In the genomic region with DNA sequence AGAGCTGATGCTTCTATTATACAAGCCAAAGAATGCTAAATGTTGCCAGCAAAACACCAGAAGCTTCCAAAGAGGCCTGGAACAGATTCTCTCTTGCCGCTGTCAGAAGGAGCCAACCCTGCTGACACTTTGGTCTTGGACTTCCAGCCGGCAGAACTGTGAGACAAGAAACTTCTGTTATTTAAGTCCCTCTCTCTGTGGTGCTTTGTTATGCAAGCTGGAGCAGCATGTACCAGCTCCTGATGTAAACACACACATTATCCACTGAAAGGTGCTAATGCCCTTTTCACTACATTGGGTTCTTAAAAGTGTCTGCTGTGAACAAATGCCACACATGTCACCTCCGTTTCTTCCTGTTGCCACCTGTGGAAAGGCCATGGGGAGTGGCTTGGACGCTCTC, we compare ENCODE assay signal across 34 cellular contexts. TPM values are rescaled to one million over a fixed set of nuclear protein-coding genes. Genes with fewer than 3 reads are reported as not detected.
"Had no signal": no experiment of that assay in that cellular context is flagged by ENCODE, and none has a peak within 500 bp of the region (broad histone marks: within the 10 kb centered on the region; RNA-seq: fewer than 3 reads in every experiment).

No MANE protein-coding gene starts in this region.

- H3K27ac ChIP-seq: brain microvascular endothelial cell, coronary artery, epithelial cell of prostate, esophagus squamous epithelium, gastroesophageal sphincter had no signal

- FAIRE-seq: astrocyte, bronchial epithelial cell, endometrium, endothelial cell of umbilical vein had no signal

- DNase-seq: activated CD4-positive, alpha-beta memory T cell treated with anti-CD3 and anti-CD28 coated beads, Interleukin-2, amount 10 ng/mL, durations not matched to agents 7 days and 5 days; activated CD4-positive, alpha-beta T cell treated with anti-CD3 and anti-CD28 coated beads for 1 hour; activated CD4-positive, alpha-beta T cell treated with anti-CD3 and anti-CD28 coated beads for 4 hours; activated CD4-positive, alpha-beta T cell treated with anti-CD3 and anti-CD28 coated beads, Interleukin-2, amount 10 ng/mL, durations not matched to agents 7 days and 5 days; activated CD4-positive, alpha-beta T cell treated with anti-CD3 and anti-CD28 coated beads, Interleukin-2, amount 50 U/mL, for 4 hours; activated CD8-positive, alpha-beta memory T cell treated with anti-CD3 and anti-CD28 coated beads, Interleukin-2, amount 50 U/mL, for 48 hours; activated effector memory CD4-positive, alpha-beta T cell treated with Interleukin-2 at 50 U/mL for 16 hours; activated gamma-delta T cell treated with Interleukin-2 at 50 U/mL for 16 hours; activated naive CD4-positive, alpha-beta T cell treated with anti-CD3 and anti-CD28 coated beads, Interleukin-2, amount 50 U/mL, for 16 hours; activated naive CD4-positive, alpha-beta T cell treated with Interleukin-2 at 50 U/mL for 16 hours; activated T-cell treated with anti-CD3 and anti-CD28 coated beads for 4 hours; activated T-cell treated with anti-CD3 and anti-CD28 coated beads, Interleukin-2, amount 50 U/mL, for 24 hours; amniotic stem cell; anterior cingulate cortex; brain microvascular endothelial cell; dermis blood vessel endothelial cell; effector CD4-positive, alpha-beta T cell; effector memory CD8-positive, alpha-beta T cell; esophagus squamous epithelium; foreskin melanocyte; head of caudate nucleus; T-helper 1 cell; T-helper 17 cell; T1000 had no signal

- H3K9me3 ChIP-seq: esophagus squamous epithelium, gastroesophageal sphincter had no signal

- H3K27me3 ChIP-seq: brain microvascular endothelial cell had no signal

- H3K4me3 ChIP-seq: coronary artery, esophagus squamous epithelium, gastroesophageal sphincter had no signal

- H3K36me3 ChIP-seq: brain microvascular endothelial cell, esophagus squamous epithelium, gastroesophageal sphincter had no signal

RNA-seq across cellular contexts. Expression of a gene that starts 49.3 kb away (rescaled TPM):
- total RNA-seq: activated CD4-positive, alpha-beta memory T cell treated with anti-CD3 and anti-CD28 coated beads, Interleukin-2, amount 10 ng/mL, durations not matched to agents 7 days and 5 days; activated CD4-positive, alpha-beta T cell treated with anti-CD3 and anti-CD28 coated beads, Interleukin-2, amount 10 ng/mL, durations not matched to agents 7 days and 5 days; astrocyte; bronchial epithelial cell; dermis blood vessel endothelial cell; endothelial cell of umbilical vein; fibroblast of villous mesenchyme; glomerular endothelial cell had no signal
- polyA plus RNA-seq: fibroblast of lung had no signal
